In genomic region chr7:107788662-107789061, GRCh38 we compare ENCODE assay signal across 31 cellular contexts. TPM values are rescaled to one million over a fixed set of nuclear protein-coding genes. Genes with fewer than 3 reads are reported as not detected.
"Had no signal": no experiment of that assay in that cellular context is flagged by ENCODE, and none has a peak within 500 bp of the region (broad histone marks: within the 10 kb centered on the region; RNA-seq: fewer than 3 reads in every experiment).

No MANE protein-coding gene starts in this region.

- H3K4me3 ChIP-seq: esophagus squamous epithelium, heart right ventricle, lower lobe of right lung, pancreas, right lobe of liver, smooth muscle cell, stomach, tibial artery had no signal

- DNase-seq: cortex of kidney; effector memory CD8-positive, alpha-beta T cell; erythroblast; esophagus squamous epithelium; foreskin melanocyte; glutamatergic neuron; heart right ventricle; hippocampal formation; immature natural killer cell; islet precursor cell; kidney glomerular epithelial cell; left ventricle myocardium superior; lower lobe of right lung; natural killer cell; occipital lobe; pancreas; right lobe of liver; stimulated activated CD4-positive, alpha-beta T cell treated with anti-CD3 and anti-CD28 coated beads, Interleukin-12 subunit alpha, Interleukin-12 subunit beta, amount 100 ng/mL, for 4 hours; stimulated activated CD4-positive, alpha-beta T cell treated with anti-CD3 and anti-CD28 coated beads, Interleukin-2, amount 100 ng/mL, for 24 hours; stimulated activated CD4-positive, alpha-beta T cell treated with anti-CD3 and anti-CD28 coated beads, Interleukin-4, amount 100 ng/mL, for 24 hours; stimulated activated naive CD4-positive, alpha-beta T cell treated with Interleukin-2 at 50 U/mL for 16 hours; stomach; tibial artery had no signal

- H3K4me1 ChIP-seq: heart right ventricle, lower lobe of right lung, pancreas, right lobe of liver, tibial artery had no signal

- H3K27me3 ChIP-seq: esophagus squamous epithelium, pancreas, right lobe of liver, stomach, tibial artery had no signal

- H3K36me3 ChIP-seq: esophagus squamous epithelium, heart right ventricle, lower lobe of right lung, pancreas, right lobe of liver, stomach, tibial artery had no signal

- H3K9me3 ChIP-seq: esophagus squamous epithelium, heart right ventricle, lower lobe of right lung, pancreas, right lobe of liver, stomach, tibial artery had no signal

- H3K27ac ChIP-seq: esophagus squamous epithelium, heart right ventricle, lower lobe of right lung, pancreas, right lobe of liver, stomach, tibial artery had no signal

- H3K4me2 ChIP-seq: smooth muscle cell had no signal

RNA-seq across cellular contexts. Expression of gene SLC26A3, which starts 14.4 kb away (rescaled TPM):
- total RNA-seq: dermis microvascular lymphatic vessel endothelial cell, esophagus squamous epithelium, heart right ventricle, left ventricle myocardium superior, lower lobe of right lung, mononuclear cell, natural killer cell, occipital lobe, posterior vena cava, pulmonary artery endothelial cell, smooth muscle cell, temporal lobe, urinary bladder had no signal
- polyA plus RNA-seq: heart right ventricle, immature natural killer cell, neural cell, smooth muscle cell had no signal
